ENCODE assay signal across 33 cellular contexts in the genomic region with DNA sequence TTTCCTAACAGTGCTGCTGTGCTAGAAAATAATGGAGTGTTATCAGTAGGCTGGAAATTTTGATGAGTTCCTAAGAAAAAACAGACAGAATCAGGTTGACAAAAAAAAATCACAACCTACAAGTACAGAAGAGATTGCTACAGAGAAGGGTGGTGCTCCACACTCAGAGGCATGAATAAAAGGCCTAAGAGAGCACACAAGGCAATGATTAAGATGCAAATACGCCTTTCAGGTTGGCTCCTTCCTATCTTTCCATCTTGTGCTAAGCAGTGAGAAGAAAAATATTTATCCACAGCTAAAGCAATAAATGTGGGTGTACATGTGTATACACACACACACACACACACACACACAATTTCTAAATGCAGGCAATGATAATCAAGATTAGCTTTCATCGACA.
"Had no signal": no experiment of that assay in that cellular context is flagged by ENCODE, and none has a peak within 500 bp of the region (broad histone marks: within the 10 kb centered on the region; RNA-seq: fewer than 3 reads in every experiment).

No MANE protein-coding gene starts in this region.

- H3K36me3 Mint-ChIP-seq: activated CD4-positive, alpha-beta memory T cell treated with anti-CD3 and anti-CD28 coated beads for 36 hours; activated CD8-positive, alpha-beta memory T cell treated with anti-CD3 and anti-CD28 coated beads, Interleukin-2, amount 10 ng/mL, durations not matched to agents 7 days and 5 days; activated naive CD4-positive, alpha-beta T cell treated with anti-CD3 and anti-CD28 coated beads, Interleukin-2, amount 10 ng/mL, durations not matched to agents 7 days and 5 days; activated naive CD4-positive, alpha-beta T cell treated with anti-CD3 and anti-CD28 coated beads, Interleukin-2, amount 50 U/mL, for 72 hours; activated naive CD8-positive, alpha-beta T cell treated with anti-CD3 and anti-CD28 coated beads, Interleukin-2, amount 10 ng/mL, durations not matched to agents 7 days and 5 days had no signal

- H3K9me3 ChIP-seq: ascending aorta had no signal

- FAIRE-seq: bronchial epithelial cell had no signal

- H3K4me1 ChIP-seq: ascending aorta had no signal

- H3K9me3 Mint-ChIP-seq: activated CD4-positive, alpha-beta memory T cell treated with anti-CD3 and anti-CD28 coated beads for 36 hours; activated CD4-positive, alpha-beta T cell treated with anti-CD3 and anti-CD28 coated beads, Interleukin-2, amount 10 ng/mL, durations not matched to agents 24 days and 14 days; activated naive CD4-positive, alpha-beta T cell treated with anti-CD3 and anti-CD28 coated beads, Interleukin-2, amount 10 ng/mL, durations not matched to agents 7 days and 5 days; activated naive CD4-positive, alpha-beta T cell treated with anti-CD3 and anti-CD28 coated beads, Interleukin-2, amount 50 U/mL, for 72 hours; activated naive CD8-positive, alpha-beta T cell treated with anti-CD3 and anti-CD28 coated beads, Interleukin-2, amount 10 ng/mL, durations not matched to agents 7 days and 5 days; activated T-helper 1 cell treated with anti-CD3 and anti-CD28 coated beads, Interleukin-12 subunit alpha, Interleukin-12 subunit beta, Interleukin-2, Interleukin-4 antibody, amounts not matched to agents 30 ng/mL and 10 ng/mL and 1 ng/mL, durations not matched to agents 14 hours and 24 hours and 36 hours; activated T-helper 2 cell treated with anti-CD3 and anti-CD28 coated beads, Interferon-gamma antibody, Interleukin-2, Interleukin-4, amounts not matched to agents 10 μg/mL and 5 μg/mL and 100 μg/mL, durations not matched to agents 14 hours and 24 hours and 36 hours; central memory CD8-positive, alpha-beta T cell; dendritic cell treated with granulocyte-macrophage colony-stimulating factor and Interleukin-4, amounts not matched to agents 40 ng/mL and 50 ng/mL, for 4 days; T-helper 2 cell treated with Interferon-gamma antibody and Interleukin-4, amounts not matched to agents 5 μg/mL and 100 μg/mL, for 36 hours had no signal

- H3K4me1 Mint-ChIP-seq: activated CD4-positive, alpha-beta T cell treated with anti-CD3 and anti-CD28 coated beads for 36 hours; activated CD4-positive, alpha-beta T cell treated with anti-CD3 and anti-CD28 coated beads, Interleukin-2, amount 10 ng/mL, durations not matched to agents 24 days and 14 days; activated CD8-positive, alpha-beta memory T cell treated with anti-CD3 and anti-CD28 coated beads, Interleukin-2, amount 10 ng/mL, durations not matched to agents 7 days and 5 days; activated naive CD4-positive, alpha-beta T cell treated with anti-CD3 and anti-CD28 coated beads, Interleukin-2, amount 10 ng/mL, durations not matched to agents 7 days and 5 days; activated naive CD8-positive, alpha-beta T cell treated with anti-CD3 and anti-CD28 coated beads, Interleukin-2, amount 10 ng/mL, durations not matched to agents 7 days and 5 days; central memory CD8-positive, alpha-beta T cell; T-helper 17 cell had no signal

- H3K27me3 Mint-ChIP-seq: activated CD4-positive, alpha-beta memory T cell treated with anti-CD3 and anti-CD28 coated beads for 36 hours; activated CD4-positive, alpha-beta T cell treated with anti-CD3 and anti-CD28 coated beads for 36 hours; activated CD4-positive, alpha-beta T cell treated with anti-CD3 and anti-CD28 coated beads, Interleukin-2, amount 10 ng/mL, durations not matched to agents 24 days and 14 days; activated CD8-positive, alpha-beta memory T cell treated with anti-CD3 and anti-CD28 coated beads, Interleukin-2, amount 10 ng/mL, durations not matched to agents 7 days and 5 days; activated naive CD4-positive, alpha-beta T cell treated with anti-CD3 and anti-CD28 coated beads, Interleukin-2, amount 10 ng/mL, durations not matched to agents 7 days and 5 days; central memory CD8-positive, alpha-beta T cell; dendritic cell treated with granulocyte-macrophage colony-stimulating factor and Interleukin-4, amounts not matched to agents 40 ng/mL and 50 ng/mL, for 4 days had no signal

- H3K4me3 ChIP-seq: ascending aorta, coronary artery, dorsolateral prefrontal cortex had no signal

- ATAC-seq: activated CD4-positive, alpha-beta T cell treated with anti-CD3 and anti-CD28 coated beads for 36 hours; activated CD8-positive, alpha-beta memory T cell treated with anti-CD3 and anti-CD28 coated beads, Interleukin-2, amount 10 ng/mL, durations not matched to agents 7 days and 5 days; activated CD8-positive, alpha-beta T cell treated with anti-CD3 and anti-CD28 coated beads, Interleukin-2, amount 10 ng/mL, durations not matched to agents 7 days and 5 days; activated naive CD4-positive, alpha-beta T cell treated with anti-CD3 and anti-CD28 coated beads, Interleukin-2, amount 50 U/mL, for 72 hours; esophagus mucosa; T-helper 17 cell had no signal

- H3K36me3 ChIP-seq: ascending aorta, brain microvascular endothelial cell, WERI-Rb-1 had no signal

- H3K27ac Mint-ChIP-seq: activated CD4-positive, alpha-beta memory T cell treated with anti-CD3 and anti-CD28 coated beads for 36 hours; activated CD4-positive, alpha-beta T cell treated with anti-CD3 and anti-CD28 coated beads for 36 hours; activated CD4-positive, alpha-beta T cell treated with anti-CD3 and anti-CD28 coated beads, Interleukin-2, amount 10 ng/mL, durations not matched to agents 24 days and 14 days; activated CD8-positive, alpha-beta memory T cell treated with anti-CD3 and anti-CD28 coated beads, Interleukin-2, amount 10 ng/mL, durations not matched to agents 7 days and 5 days; activated CD8-positive, alpha-beta T cell treated with anti-CD3 and anti-CD28 coated beads, Interleukin-2, amount 10 ng/mL, durations not matched to agents 7 days and 5 days; activated naive CD4-positive, alpha-beta T cell treated with anti-CD3 and anti-CD28 coated beads, Interleukin-2, amount 10 ng/mL, durations not matched to agents 7 days and 5 days; activated naive CD4-positive, alpha-beta T cell treated with anti-CD3 and anti-CD28 coated beads, Interleukin-2, amount 50 U/mL, for 72 hours; activated naive CD8-positive, alpha-beta T cell treated with anti-CD3 and anti-CD28 coated beads, Interleukin-2, amount 10 ng/mL, durations not matched to agents 7 days and 5 days; activated T-helper 1 cell treated with anti-CD3 and anti-CD28 coated beads, Interleukin-12 subunit alpha, Interleukin-12 subunit beta, Interleukin-2, Interleukin-4 antibody, amounts not matched to agents 30 ng/mL and 10 ng/mL and 1 ng/mL, durations not matched to agents 14 hours and 24 hours and 36 hours; activated T-helper 2 cell treated with anti-CD3 and anti-CD28 coated beads, Interferon-gamma antibody, Interleukin-2, Interleukin-4, amounts not matched to agents 10 μg/mL and 5 μg/mL and 100 μg/mL, durations not matched to agents 14 hours and 24 hours and 36 hours; dendritic cell treated with granulocyte-macrophage colony-stimulating factor and Interleukin-4, amounts not matched to agents 40 ng/mL and 50 ng/mL, for 4 days; endodermal cell; T-helper 17 cell; T-helper 2 cell treated with Interferon-gamma antibody and Interleukin-4, amounts not matched to agents 5 μg/mL and 100 μg/mL, for 36 hours had no signal

- H3K27me3 ChIP-seq: ascending aorta, brain microvascular endothelial cell, dorsolateral prefrontal cortex had no signal

- DNase-seq: activated CD4-positive, alpha-beta memory T cell treated with anti-CD3 and anti-CD28 coated beads for 36 hours; activated CD4-positive, alpha-beta T cell treated with anti-CD3 and anti-CD28 coated beads for 36 hours; activated CD4-positive, alpha-beta T cell treated with anti-CD3 and anti-CD28 coated beads, Interleukin-2, amount 10 ng/mL, durations not matched to agents 24 days and 14 days; activated CD4-positive, CD25-positive, alpha-beta regulatory T cell; activated CD4-positive, CD25-positive, alpha-beta regulatory T cell treated with anti-CD3 and anti-CD28 coated beads, Interleukin-2, amount 50 U/mL, for 72 hours; activated CD8-positive, alpha-beta memory T cell treated with anti-CD3 and anti-CD28 coated beads, Interleukin-2, amount 10 ng/mL, durations not matched to agents 7 days and 5 days; activated CD8-positive, alpha-beta memory T cell treated with anti-CD3 and anti-CD28 coated beads, Interleukin-2, amount 50 U/mL, for 4 hours; activated CD8-positive, alpha-beta T cell treated with anti-CD3 and anti-CD28 coated beads, Interleukin-2, amount 10 ng/mL, durations not matched to agents 7 days and 5 days; activated gamma-delta T cell; activated naive CD4-positive, alpha-beta T cell; activated naive CD4-positive, alpha-beta T cell treated with anti-CD3 and anti-CD28 coated beads, Interleukin-2, amount 10 ng/mL, durations not matched to agents 7 days and 5 days; activated naive CD8-positive, alpha-beta T cell treated with anti-CD3 and anti-CD28 coated beads, Interleukin-2, amount 10 ng/mL, durations not matched to agents 7 days and 5 days; activated T-cell treated with anti-CD3 and anti-CD28 coated beads, Interleukin-2, amount 50 U/mL, for 1 hour; activated T-cell treated with anti-CD3 and anti-CD28 coated beads, Interleukin-2, amount 50 U/mL, for 48 hours; brain microvascular endothelial cell; dorsolateral prefrontal cortex; effector memory CD4-positive, alpha-beta T cell; endodermal cell; foreskin fibroblast; T-helper 1 cell; T-helper 17 cell; T1000; WERI-Rb-1 had no signal

- H3K4me3 Mint-ChIP-seq: activated CD4-positive, alpha-beta memory T cell treated with anti-CD3 and anti-CD28 coated beads for 36 hours; activated CD4-positive, alpha-beta T cell treated with anti-CD3 and anti-CD28 coated beads for 36 hours; activated CD4-positive, alpha-beta T cell treated with anti-CD3 and anti-CD28 coated beads, Interleukin-2, amount 10 ng/mL, durations not matched to agents 24 days and 14 days; activated CD8-positive, alpha-beta memory T cell treated with anti-CD3 and anti-CD28 coated beads, Interleukin-2, amount 10 ng/mL, durations not matched to agents 7 days and 5 days; activated CD8-positive, alpha-beta T cell treated with anti-CD3 and anti-CD28 coated beads, Interleukin-2, amount 10 ng/mL, durations not matched to agents 7 days and 5 days; activated naive CD4-positive, alpha-beta T cell treated with anti-CD3 and anti-CD28 coated beads, Interleukin-2, amount 10 ng/mL, durations not matched to agents 7 days and 5 days; activated naive CD8-positive, alpha-beta T cell treated with anti-CD3 and anti-CD28 coated beads, Interleukin-2, amount 10 ng/mL, durations not matched to agents 7 days and 5 days; activated T-helper 1 cell treated with anti-CD3 and anti-CD28 coated beads, Interleukin-12 subunit alpha, Interleukin-12 subunit beta, Interleukin-2, Interleukin-4 antibody, amounts not matched to agents 30 ng/mL and 10 ng/mL and 1 ng/mL, durations not matched to agents 14 hours and 24 hours and 36 hours; central memory CD8-positive, alpha-beta T cell; dendritic cell treated with granulocyte-macrophage colony-stimulating factor and Interleukin-4, amounts not matched to agents 40 ng/mL and 50 ng/mL, for 4 days; endodermal cell; T-helper 17 cell; T-helper 2 cell treated with Interferon-gamma antibody and Interleukin-4, amounts not matched to agents 5 μg/mL and 100 μg/mL, for 36 hours had no signal

- H3K27ac ChIP-seq: ascending aorta, brain microvascular endothelial cell, coronary artery, dorsolateral prefrontal cortex, WERI-Rb-1 had no signal
